7 cellular contexts compared by ENCODE assay signal in the genomic region with DNA sequence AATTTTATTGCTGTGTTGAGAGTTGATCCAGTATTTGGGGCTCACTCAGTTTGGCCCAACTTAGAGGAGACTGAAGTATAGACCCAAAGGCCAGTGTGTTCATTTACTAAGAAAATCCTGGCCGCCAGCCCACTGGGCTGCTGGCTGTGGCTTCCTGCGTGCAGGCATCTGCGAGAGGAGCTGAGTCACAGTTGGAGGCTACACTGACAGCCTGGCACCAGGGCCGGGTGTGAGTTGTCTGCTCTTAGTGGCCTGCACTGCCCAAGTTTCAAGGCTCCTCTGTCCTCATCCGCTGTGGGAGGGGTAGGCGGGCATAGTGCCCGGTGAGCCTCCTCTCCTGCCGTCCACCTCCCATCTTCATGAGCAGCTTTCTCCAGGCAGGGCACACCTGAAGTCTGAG. TPM values are rescaled to one million over a fixed set of nuclear protein-coding genes. Genes with fewer than 3 reads are reported as not detected.
DNase-seq lines count a peak whose midpoint lies in the region; ATAC-seq and TF ChIP-seq lines count a peak whose summit lies in the region.

No MANE protein-coding gene starts in this region.

- 9 to 26% (median 16%) methylated on average over 8 of the region's 8 CpGs for WGBS in psoas muscle, 3 donors

- TF ChIP-seq CTCF in psoas muscle (IDR thresholded peaks at IDR 0.05): no peak

- intact Hi-C loops in psoas muscle (cut with DNase I): loop anchor here in 1 of 2 donors (5.0 kb wide), 2 partner anchors 35 to 150 kb away; no protein-coding TSS in a partner anchor

- H3K9me3 ChIP-seq in psoas muscle: no peaks in the 10 kb centered on the region

- peak; percentile 93 to 96 (median 95) for ATAC-seq in psoas muscle
- ATAC-seq in HG02623 (IDR thresholded peaks at IDR 0.05; ENCODE audit: unreplicated experiment): no peak
- no peak for ATAC-seq in GM18520 (IDR thresholded peaks at IDR 0.05; ENCODE audit: unreplicated experiment)

- DNase-seq in HS-5 (ENCODE audit: low read depth) (peak; percentile 84), foreskin melanocyte (peak; percentile 71), psoas muscle (peak; percentile 95 to 97), NCI-H2107 treated with DMSO at 0.1 percent for 48 hours (lab: John Stamatoyannopoulos, UW; ENCODE audit: unreplicated experiment) (no peak)
- DNase-seq in activated T-cell treated with anti-CD3 and anti-CD28 coated beads, Interleukin-2, amount 50 U/mL, for 1 hour: peak; percentile 31

- H3K4me3 ChIP-seq in psoas muscle: no peak overlapping the region

- H3K27me3 ChIP-seq in psoas muscle (ENCODE audit: insufficient read depth in 3 of 3, low read length in 2 of 3): no peaks in the 10 kb centered on the region

- H3K27ac ChIP-seq in psoas muscle: peak overlapping the region; percentile 90

- H3K4me1 ChIP-seq in psoas muscle: peaks cover 37% of the 10 kb centered on the region

- H3K36me3 ChIP-seq in psoas muscle (ENCODE audit: insufficient read depth in 1 of 2, low read depth in 1 of 2): peaks cover 8 to 72% of the 10 kb centered on the region in 2 donors

RNA-seq across cellular contexts. Expression of a gene that starts 54.2 kb away (rescaled TPM):
- 1 to 10 TPM in 3 of 4 donors, under 1 TPM in 1; 0.84 to 5.4 (median 2.7) TPM for total RNA-seq in psoas muscle
- polyA plus RNA-seq in psoas muscle: 1 to 10 TPM; 1.3 to 2.5 (median 2.5) TPM

Comparison
In these comparisons a context has a peak if more than half of its experiments do, and no peak if none do; other contexts are left out.
1. ATAC-seq: peak in psoas muscle (4 of 4); none in HG02623 (single experiment) and GM18520 (single experiment).